19 cellular contexts compared by ENCODE assay signal in the genomic region with DNA sequence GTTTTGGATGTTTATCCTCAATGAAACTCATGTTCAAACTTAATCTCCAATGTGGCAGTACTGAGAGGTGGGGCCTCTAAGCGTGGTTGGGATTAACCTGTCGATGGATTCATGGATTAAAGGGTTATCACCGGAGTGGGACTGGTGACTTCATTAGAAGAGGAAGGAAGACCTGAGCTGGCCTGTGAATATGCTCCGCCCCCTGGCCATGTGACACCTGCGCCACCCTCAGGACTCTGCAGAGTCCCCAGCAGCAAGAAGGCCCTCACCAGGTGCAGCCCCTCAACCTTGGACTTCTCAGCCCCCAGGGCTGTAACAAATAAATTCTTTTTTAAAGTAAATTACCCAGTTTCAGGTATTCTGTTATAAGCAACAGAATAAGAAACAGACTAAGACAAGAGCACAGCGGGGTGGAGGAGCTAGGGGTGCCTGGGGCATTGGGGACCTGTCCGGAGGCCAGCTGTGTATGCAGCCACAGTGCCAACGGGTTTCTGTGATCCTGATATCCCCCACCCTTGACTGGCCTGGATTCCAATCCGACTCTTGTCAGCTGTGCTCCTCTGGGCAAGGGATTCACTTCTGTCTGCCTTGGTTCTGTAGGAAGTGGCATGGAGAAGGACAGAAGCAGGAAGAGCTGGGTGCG. TPM values are rescaled to one million over a fixed set of nuclear protein-coding genes. Genes with fewer than 3 reads are reported as not detected.
DNase-seq lines count a peak whose midpoint lies in the region; ATAC-seq, FAIRE-seq and TF ChIP-seq lines count a peak whose summit lies in the region.
"Had no signal": no experiment of that assay in that cellular context is flagged by ENCODE, and none has a peak within 500 bp of the region (broad histone marks: within the 10 kb centered on the region; RNA-seq: fewer than 3 reads in every experiment).

No MANE protein-coding gene starts in this region.

- FAIRE-seq in kidney (lab: Jason Lieb, UNC), result no peak
- FAIRE-seq: A549, H1 had no signal

- no peak for TF ChIP-seq CTCF in kidney (IDR thresholded peaks at IDR 0.05; ENCODE audit: borderline replicate concordance, extremely low read depth, insufficient read depth)

- H3K9ac ChIP-seq in kidney (ENCODE audit: low read length in 2 of 2), result no peak overlapping the region

- no peaks in the 10 kb centered on the region for H3K36me3 Mint-ChIP-seq in stimulated activated memory B cell treated with anti-CD40 and anti-IgM and Interleukin-4, amounts not matched to agents 10 μg/mL and 1 μg/mL and 100 μg/mL, for 72 hours

- 0 out of 2 replicates have a peak, but pooled peaks have one; percentile 15 for TF ChIP-seq POLR2A in Raji (IDR thresholded peaks at IDR 0.05; ENCODE audit: insufficient read depth, low read depth, low read length)

- peaks cover 43% of the 10 kb centered on the region for H3K4me1 Mint-ChIP-seq in stimulated activated memory B cell treated with anti-CD40 and anti-IgM and Interleukin-4, amounts not matched to agents 10 μg/mL and 1 μg/mL and 100 μg/mL, for 72 hours

- peak; percentile 41 for DNase-seq in activated CD8-positive, alpha-beta memory T cell treated with anti-CD3 and anti-CD28 coated beads, Interleukin-2, amount 50 U/mL, for 48 hours
- no peak for DNase-seq in activated CD8-positive, alpha-beta memory T cell treated with anti-CD3 and anti-CD28 coated beads, Interleukin-2, amount 50 U/mL, for 4 hours
- DNase-seq in kidney (peak; percentile 7), KG1 (lab: John Stamatoyannopoulos, UW) (no peak), NCI-H2227 treated with DMSO at 0.1 percent for 48 hours (lab: John Stamatoyannopoulos, UW) (no peak)
- no peak for DNase-seq in effector CD4-positive, alpha-beta T cell
- DNase-seq: CD8-positive, alpha-beta memory T cell; MV-4-11; NCI-H1417 treated with DMSO at 0.1 percent for 48 hours; NCI-H2029; NCI-H510A treated with DMSO at 0.1 percent for 48 hours; NK-92 treated with Interleukin-12 subunit alpha and Interleukin-12 subunit beta, amount 100 ng/mL, for 24 hours; PC-9; SHP77 had no signal

- H3K9me3 Mint-ChIP-seq in stimulated activated memory B cell treated with anti-CD40 and anti-IgM and Interleukin-4, amounts not matched to agents 10 μg/mL and 1 μg/mL and 100 μg/mL, for 72 hours, result no peaks in the 10 kb centered on the region
- H3K9me3 Mint-ChIP-seq: CD8-positive, alpha-beta memory T cell had no signal

- intact Hi-C loops in kidney (cut with DNase I), result loop anchor here (10.0 kb wide), 1 partner anchor 170 kb away; no protein-coding TSS in a partner anchor

- ATAC-seq in stimulated activated memory B cell treated with anti-CD40 and anti-IgM and Interleukin-4, amounts not matched to agents 10 μg/mL and 1 μg/mL and 100 μg/mL, for 72 hours, result no peak
- ATAC-seq: A549, SK-N-SH treated with all-trans-retinoic acid at 6 μM for 48 hours had no signal

- H3K4me1 ChIP-seq in kidney (ENCODE audit: control insufficient read depth in 1 of 2, insufficient read depth in 1 of 2, low read depth in 1 of 2, low read length in 2 of 2), result peaks cover 0 to 15% of the 10 kb centered on the region in 2 donors

- H3K4me3 Mint-ChIP-seq in stimulated activated memory B cell treated with anti-CD40 and anti-IgM and Interleukin-4, amounts not matched to agents 10 μg/mL and 1 μg/mL and 100 μg/mL, for 72 hours, result no peak overlapping the region

- H3K36me3 ChIP-seq in kidney (ENCODE audit: control insufficient read depth in 1 of 2, insufficient read depth in 2 of 2, low read length in 2 of 2), result no peaks in the 10 kb centered on the region

- no peak overlapping the region for H3K4me3 ChIP-seq in kidney (ENCODE audit: low read length in 2 of 2)
- H3K4me3 ChIP-seq: A549, PC-9 had no signal

- no peak overlapping the region for H3K27ac ChIP-seq in kidney (ENCODE audit: low read depth in 2 of 2, low read length in 2 of 2)
- H3K27ac ChIP-seq: PC-9 had no signal

- no peaks in the 10 kb centered on the region for H3K27me3 Mint-ChIP-seq in stimulated activated memory B cell treated with anti-CD40 and anti-IgM and Interleukin-4, amounts not matched to agents 10 μg/mL and 1 μg/mL and 100 μg/mL, for 72 hours

- peak overlapping the region; percentile 72 for H3K27ac Mint-ChIP-seq in stimulated activated memory B cell treated with anti-CD40 and anti-IgM and Interleukin-4, amounts not matched to agents 10 μg/mL and 1 μg/mL and 100 μg/mL, for 72 hours

- no peaks in the 10 kb centered on the region for H3K9me3 ChIP-seq in kidney (ENCODE audit: control insufficient read depth in 1 of 2, low read length in 2 of 2)
- H3K9me3 ChIP-seq: A549 had no signal

RNA-seq across cellular contexts. Expression of a gene that starts 3.2 kb away (rescaled TPM):
- 30.9 TPM for total RNA-seq in kidney
- polyA plus RNA-seq in kidney (ENCODE audit: insufficient read depth, low read depth, low replicate concordance), result 17.3 TPM

RNA-seq across cellular contexts. Expression of a gene that starts 58.1 kb away (rescaled TPM):
- 15.9 TPM for total RNA-seq in kidney
- 2.7 TPM for polyA plus RNA-seq in kidney (ENCODE audit: insufficient read depth, low read depth, low replicate concordance)

Comparison
In these comparisons a context has a peak if more than half of its experiments do, and no peak if none do; other contexts are left out.
1. DNase-seq: peak in activated CD8-positive, alpha-beta memory T cell treated with anti-CD3 and anti-CD28 coated beads, Interleukin-2, amount 50 U/mL, for 48 hours (single experiment) and kidney (single experiment); none in activated CD8-positive, alpha-beta memory T cell treated with anti-CD3 and anti-CD28 coated beads, Interleukin-2, amount 50 U/mL, for 4 hours (single experiment), KG1 (single experiment), NCI-H2227 treated with DMSO at 0.1 percent for 48 hours (single experiment) and effector CD4-positive, alpha-beta T cell (single experiment).